In the genomic region with DNA sequence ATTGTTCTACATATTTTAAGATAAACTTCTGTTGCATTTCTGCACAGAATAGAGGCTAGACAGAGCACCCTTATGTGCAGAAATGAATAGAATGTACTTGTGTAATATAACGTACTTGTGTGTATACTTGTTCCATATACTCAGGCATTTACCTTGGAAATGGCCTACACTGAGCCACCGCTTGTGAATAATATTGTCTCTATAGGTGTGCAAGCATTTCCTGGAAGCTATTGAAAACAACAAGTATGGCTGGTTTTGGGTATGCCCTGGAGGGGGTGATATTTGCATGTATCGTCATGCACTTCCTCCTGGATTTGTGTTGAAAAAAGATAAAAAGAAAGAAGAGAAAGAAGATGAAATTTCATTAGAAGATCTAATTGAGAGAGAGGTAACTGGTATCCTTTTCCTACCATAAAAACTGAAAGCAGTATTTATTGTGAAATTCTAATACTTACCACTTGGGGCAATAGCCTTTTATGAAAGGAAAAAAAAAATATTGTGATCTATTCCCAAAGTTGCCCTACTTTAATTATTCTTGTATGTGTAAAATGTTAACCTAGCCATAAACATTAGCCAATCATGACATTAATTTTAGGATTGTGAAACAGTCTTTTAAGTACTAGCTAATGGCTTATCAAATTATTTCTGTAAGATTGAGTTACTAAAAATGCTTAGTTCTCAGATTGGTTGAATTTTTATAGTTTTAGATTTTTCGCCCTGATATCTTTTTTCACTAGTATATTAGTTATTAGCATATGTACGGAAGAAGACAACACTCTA, we compare ENCODE assay signal across 9 cellular contexts. TPM values are rescaled to one million over a fixed set of nuclear protein-coding genes. Genes with fewer than 3 reads are reported as not detected.
A peak's percentile ranks its signal among the peaks of the same experiment; 100 is the strongest.
DNase-seq lines count a peak whose midpoint lies in the region; ATAC-seq and TF ChIP-seq lines count a peak whose summit lies in the region.
"Had no signal": no experiment of that assay in that cellular context is flagged by ENCODE, and none has a peak within 500 bp of the region (broad histone marks: within the 10 kb centered on the region; RNA-seq: fewer than 3 reads in every experiment).

No MANE protein-coding gene starts in this region.

- H3K36me3 Mint-ChIP-seq in activated T-cell treated with anti-CD3 and anti-CD28 coated beads, Interleukin-2, amount 50 U/mL, for 72 hours (ENCODE audit: insufficient read depth in 2 of 2), result peaks cover 1 to 38% of the 10 kb centered on the region in 2 donors
- H3K36me3 Mint-ChIP-seq in mesothelial cell of epicardium, result peaks cover 36% of the 10 kb centered on the region

- TF ChIP-seq CTCF in mesothelial cell of epicardium (IDR thresholded peaks at IDR 0.05; ENCODE audit: unreplicated experiment), result peak; percentile 89

- no peaks in the 10 kb centered on the region for H3K9me3 Mint-ChIP-seq in activated T-cell treated with anti-CD3 and anti-CD28 coated beads, Interleukin-2, amount 50 U/mL, for 72 hours
- H3K9me3 Mint-ChIP-seq in mesothelial cell of epicardium, result no peaks in the 10 kb centered on the region
- H3K9me3 Mint-ChIP-seq: activated naive CD4-positive, alpha-beta T cell treated with anti-CD3 and anti-CD28 coated beads, Interleukin-2, amount 50 U/mL, for 72 hours had no signal

- peak overlapping the region in 1 of 2 donors; percentile 13 for H3K4me3 Mint-ChIP-seq in activated T-cell treated with anti-CD3 and anti-CD28 coated beads, Interleukin-2, amount 50 U/mL, for 72 hours
- H3K4me3 Mint-ChIP-seq in mesothelial cell of epicardium, result no peak overlapping the region

- peak overlapping the region; percentile 94 for H3K27ac Mint-ChIP-seq in activated T-cell treated with anti-CD3 and anti-CD28 coated beads, Interleukin-2, amount 50 U/mL, for 72 hours
- H3K27ac Mint-ChIP-seq in mesothelial cell of epicardium, result peak overlapping the region; percentile 32

- H3K27me3 Mint-ChIP-seq in activated T-cell treated with anti-CD3 and anti-CD28 coated beads, Interleukin-2, amount 50 U/mL, for 72 hours (ENCODE audit: low read depth), result no peaks in the 10 kb centered on the region
- H3K27me3 Mint-ChIP-seq in mesothelial cell of epicardium (ENCODE audit: low read depth), result no peaks in the 10 kb centered on the region

- peaks cover 5% of the 10 kb centered on the region for H3K4me1 Mint-ChIP-seq in activated T-cell treated with anti-CD3 and anti-CD28 coated beads, Interleukin-2, amount 50 U/mL, for 72 hours (ENCODE audit: low read depth)
- H3K4me1 Mint-ChIP-seq in mesothelial cell of epicardium, result peaks cover 20% of the 10 kb centered on the region

- no peak for DNase-seq in activated T-cell treated with anti-CD3 and anti-CD28 coated beads, Interleukin-2, amount 50 U/mL, for 72 hours
- no peak for DNase-seq in activated T-cell treated with anti-CD3 and anti-CD28 coated beads for 4 hours
- DNase-seq in NCI-H69 (lab: John Stamatoyannopoulos, UW), result peak; percentile 34
- DNase-seq in cerebellar cortex (ENCODE audit: low spot score), result peak; percentile 47
- DNase-seq in mesothelial cell of epicardium (ENCODE audit: low spot score in 2 of 2, unreplicated experiment in 2 of 2), result no peak
- no peak for DNase-seq in occipital lobe (lab: John Stamatoyannopoulos, UW)
- DNase-seq in activated T-cell treated with anti-CD3 and anti-CD28 coated beads, Interleukin-2, amount 50 U/mL, for 48 hours, result no peak

- no peak for ATAC-seq in activated T-cell treated with anti-CD3 and anti-CD28 coated beads, Interleukin-2, amount 50 U/mL, for 72 hours (replicated peaks in 1 of 2)
- peak; percentile 67 for ATAC-seq in HG02798 (IDR thresholded peaks at IDR 0.05; ENCODE audit: poor library complexity, unreplicated experiment)

RNA-seq across cellular contexts. Expression of a gene that starts 18.0 kb away (rescaled TPM):
- total RNA-seq in activated T-cell treated with anti-CD3 and anti-CD28 coated beads, Interleukin-2, amount 50 U/mL, for 72 hours, result 10 to 100 TPM; 71.8 to 76.0 TPM
- total RNA-seq in mesothelial cell of epicardium, result 56.4 to 61.3 TPM (median 57.6 TPM) in 3 replicates
- total RNA-seq in occipital lobe, result 79.7 TPM

Comparison
In these comparisons a context has a peak if more than half of its experiments do, and no peak if none do; other contexts are left out.
1. DNase-seq: peak in NCI-H69 (single experiment) and cerebellar cortex (single experiment); none in activated T-cell treated with anti-CD3 and anti-CD28 coated beads, Interleukin-2, amount 50 U/mL, for 72 hours (0 of 2), activated T-cell treated with anti-CD3 and anti-CD28 coated beads for 4 hours (single experiment), mesothelial cell of epicardium (0 of 2), occipital lobe (single experiment) and activated T-cell treated with anti-CD3 and anti-CD28 coated beads, Interleukin-2, amount 50 U/mL, for 48 hours (0 of 2).